ENCODE assay signal across 8 cellular contexts in genomic region chr2:219483451-219484342, GRCh38. TPM values are rescaled to one million over a fixed set of nuclear protein-coding genes. Genes with fewer than 3 reads are reported as not detected.
A peak's percentile ranks its signal among the peaks of the same experiment; 100 is the strongest.
DNase-seq lines count a peak whose midpoint lies in the region; ATAC-seq lines count a peak whose summit lies in the region.
"Had no signal": no experiment of that assay in that cellular context is flagged by ENCODE, and none has a peak within 500 bp of the region (broad histone marks: within the 10 kb centered on the region; RNA-seq: fewer than 3 reads in every experiment).

No MANE protein-coding gene starts in this region.

- DNase-seq in H7, result peak; percentile 85
- peak; percentile 45 for DNase-seq in activated T-cell treated with anti-CD3 and anti-CD28 coated beads, Interleukin-2, amount 50 U/mL, for 24 hours
- DNase-seq in stimulated activated effector memory CD8-positive, alpha-beta T cell treated with anti-CD3 and anti-CD28 coated beads, Interleukin-12 subunit alpha, Interleukin-12 subunit beta, amount 100 ng/mL, for 72 hours (ENCODE audit: low spot score in 2 of 2), result no peak
- DNase-seq in posterior vena cava (ENCODE audit: low spot score), result no peak
- no peak for DNase-seq in COLO668 (lab: John Stamatoyannopoulos, UW; ENCODE audit: unreplicated experiment)
- DNase-seq: kidney had no signal

- H3K4me1 Mint-ChIP-seq in activated T-cell treated with anti-CD3 and anti-CD28 coated beads, Interleukin-2, amount 50 U/mL, for 24 hours (ENCODE audit: low read depth), result peaks cover 6% of the 10 kb centered on the region
- no peaks in the 10 kb centered on the region for H3K4me1 Mint-ChIP-seq in stimulated activated effector memory CD8-positive, alpha-beta T cell treated with anti-CD3 and anti-CD28 coated beads, Interleukin-12 subunit alpha, Interleukin-12 subunit beta, amount 100 ng/mL, for 72 hours

- H3K27me3 ChIP-seq in H7 (ENCODE audit: control insufficient read depth, insufficient read depth, low read length), result peaks cover 29% of the 10 kb centered on the region
- H3K27me3 ChIP-seq in iPS-20b (ENCODE audit: insufficient read depth, low read length), result peaks cover 73% of the 10 kb centered on the region

- ATAC-seq in stimulated activated effector memory CD8-positive, alpha-beta T cell treated with anti-CD3 and anti-CD28 coated beads, Interleukin-12 subunit alpha, Interleukin-12 subunit beta, amount 100 ng/mL, for 72 hours, result no peak
- no peak for ATAC-seq in GM18873 (IDR thresholded peaks at IDR 0.05; ENCODE audit: low FRiP score, unreplicated experiment)

- no peak overlapping the region for H3K27ac Mint-ChIP-seq in activated T-cell treated with anti-CD3 and anti-CD28 coated beads, Interleukin-2, amount 50 U/mL, for 24 hours
- H3K27ac Mint-ChIP-seq in stimulated activated effector memory CD8-positive, alpha-beta T cell treated with anti-CD3 and anti-CD28 coated beads, Interleukin-12 subunit alpha, Interleukin-12 subunit beta, amount 100 ng/mL, for 72 hours, result no peak overlapping the region

- H3K4me3 ChIP-seq in H7 (ENCODE audit: insufficient read depth, low read depth, low read length), result peak overlapping the region; percentile 12; the same call in 1 of the 2 replicates
- H3K4me3 ChIP-seq in iPS-20b (ENCODE audit: low read length), result peak overlapping the region; percentile 50; the same call in 1 of the 2 replicates

- H3K9ac ChIP-seq in iPS-20b (ENCODE audit: low read depth, low read length), result no peak overlapping the region

- H3K36me3 ChIP-seq in H7 (replicated peaks; ENCODE audit: control insufficient read depth, insufficient read depth, low read length) (no peaks in the 10 kb centered on the region), iPS-20b (ENCODE audit: insufficient read depth, low read depth, low read length) (peaks cover 7% of the 10 kb centered on the region; the same call in 1 of the 2 replicates)

- no peaks in the 10 kb centered on the region for H3K9me3 Mint-ChIP-seq in activated T-cell treated with anti-CD3 and anti-CD28 coated beads, Interleukin-2, amount 50 U/mL, for 24 hours
- no peaks in the 10 kb centered on the region for H3K9me3 Mint-ChIP-seq in stimulated activated effector memory CD8-positive, alpha-beta T cell treated with anti-CD3 and anti-CD28 coated beads, Interleukin-12 subunit alpha, Interleukin-12 subunit beta, amount 100 ng/mL, for 72 hours

- H3K36me3 Mint-ChIP-seq in activated T-cell treated with anti-CD3 and anti-CD28 coated beads, Interleukin-2, amount 50 U/mL, for 24 hours (ENCODE audit: low read depth), result no peaks in the 10 kb centered on the region
- H3K36me3 Mint-ChIP-seq in stimulated activated effector memory CD8-positive, alpha-beta T cell treated with anti-CD3 and anti-CD28 coated beads, Interleukin-12 subunit alpha, Interleukin-12 subunit beta, amount 100 ng/mL, for 72 hours, result no peaks in the 10 kb centered on the region

- H3K27ac ChIP-seq in iPS-20b (ENCODE audit: low read length), result no peak overlapping the region

- H3K9me3 ChIP-seq in iPS-20b (ENCODE audit: insufficient read depth, low read depth, low read length), result no peaks in the 10 kb centered on the region

- peaks cover 16% of the 10 kb centered on the region for H3K4me1 ChIP-seq in iPS-20b (ENCODE audit: insufficient read depth, low read length)

- H3K4me3 Mint-ChIP-seq in activated T-cell treated with anti-CD3 and anti-CD28 coated beads, Interleukin-2, amount 50 U/mL, for 24 hours, result peak overlapping the region; percentile 49
- H3K4me3 Mint-ChIP-seq in stimulated activated effector memory CD8-positive, alpha-beta T cell treated with anti-CD3 and anti-CD28 coated beads, Interleukin-12 subunit alpha, Interleukin-12 subunit beta, amount 100 ng/mL, for 72 hours, result peak overlapping the region; percentile 50

- intact Hi-C loops in posterior vena cava (cut with DNase I), result no loop called here

- peaks cover 62% of the 10 kb centered on the region for H3K27me3 Mint-ChIP-seq in activated T-cell treated with anti-CD3 and anti-CD28 coated beads, Interleukin-2, amount 50 U/mL, for 24 hours

RNA-seq across cellular contexts. Expression of gene GMPPA, which starts 15.0 kb away (rescaled TPM):
- 53.4 and 71.7 TPM in 2 replicates for total RNA-seq in H7 (2014; rRNA removed; shearing (Covaris generic))
- 10 to 100 TPM; 33.9 to 42.8 TPM for total RNA-seq in posterior vena cava

RNA-seq across cellular contexts. Expression of gene ASIC4, which starts 30.6 kb away (rescaled TPM):
- 0.07 and 1.2 TPM in 2 replicates for total RNA-seq in H7 (2014; rRNA removed; shearing (Covaris generic))
- total RNA-seq in posterior vena cava, result under 1 TPM in 1 of 2 donors, not detected in 1; 0.38 TPM
- total RNA-seq: kidney had no signal

RNA-seq across cellular contexts. Expression of gene SPEG, which starts 49.1 kb away (rescaled TPM):
- 25.3 and 27.4 TPM in 2 replicates for total RNA-seq in H7 (2014; rRNA removed; shearing (Covaris generic))
- 100 to 1,000 TPM; 175 to 217 TPM for total RNA-seq in posterior vena cava

RNA-seq across cellular contexts. Expression of gene CHPF, which starts 59.9 kb away (rescaled TPM):
- 104 and 113 TPM in 2 replicates for total RNA-seq in H7 (2014; rRNA removed; shearing (Covaris generic))
- total RNA-seq in posterior vena cava, result 10 to 100 TPM; 42.9 to 51.1 TPM

Comparison
In these comparisons a context has a peak if more than half of its experiments do, and no peak if none do; other contexts are left out.
1. DNase-seq: peak in H7 (single experiment) and activated T-cell treated with anti-CD3 and anti-CD28 coated beads, Interleukin-2, amount 50 U/mL, for 24 hours (single experiment); none in stimulated activated effector memory CD8-positive, alpha-beta T cell treated with anti-CD3 and anti-CD28 coated beads, Interleukin-12 subunit alpha, Interleukin-12 subunit beta, amount 100 ng/mL, for 72 hours (0 of 2), posterior vena cava (single experiment) and COLO668 (single experiment).